ENCODE assay signal across 16 cellular contexts in genomic region chr16:23857256-23857891, GRCh38. TPM values are rescaled to one million over a fixed set of nuclear protein-coding genes. Genes with fewer than 3 reads are reported as not detected.
DNase-seq lines count a peak whose midpoint lies in the region; ATAC-seq, FAIRE-seq and TF ChIP-seq lines count a peak whose summit lies in the region.
"Had no signal": no experiment of that assay in that cellular context is flagged by ENCODE, and none has a peak within 500 bp of the region (broad histone marks: within the 10 kb centered on the region; RNA-seq: fewer than 3 reads in every experiment).

No MANE protein-coding gene starts in this region.

- H3K9ac ChIP-seq in HepG2 (ENCODE audit: insufficient read depth, low read depth, low read length) (no peak overlapping the region), SK-N-MC (ENCODE audit: insufficient read length) (peak overlapping the region; percentile 48)

- H4K20me1 ChIP-seq in HepG2 (ENCODE audit: insufficient read depth, low read length) = no peaks in the 10 kb centered on the region
- H4K20me1 ChIP-seq in hepatocyte (ENCODE audit: insufficient read depth, poor library complexity, severe bottlenecking) = no peaks in the 10 kb centered on the region

- H3K4me3 ChIP-seq in right lobe of liver (no peak overlapping the region), HepG2 (replicated peaks in 1 of 3; ENCODE audit: insufficient read depth in 1 of 3, low read depth in 2 of 3, low read length in 3 of 3) (no peak overlapping the region), SK-N-MC (peak overlapping the region; percentile 48), hepatocyte (no peak overlapping the region), vagina (no peak overlapping the region)
- H3K4me3 ChIP-seq: body of pancreas, GM23338 had no signal

- no peak for DNase-seq in right lobe of liver
- DNase-seq in HepG2 (ENCODE audit: low spot score) = no peak
- no peak for DNase-seq in SK-N-MC (ENCODE audit: low read depth, low spot score)
- DNase-seq in hepatocyte (ENCODE audit: low spot score) = no peak
- DNase-seq in vagina (ENCODE audit: extremely low spot score in 2 of 2) = no peak
- no peak for DNase-seq in sciatic nerve (ENCODE audit: low spot score)
- no peak for DNase-seq in activated gamma-delta T cell (lab: John Stamatoyannopoulos, UW)
- DNase-seq in SW 1271 (lab: John Stamatoyannopoulos, UW) = no peak
- DNase-seq: activated CD4-positive, CD25-positive, alpha-beta regulatory T cell; activated T-cell treated with anti-CD3 and anti-CD28 coated beads, Interleukin-2, amount 50 U/mL, for 4 hours; BE2C; body of pancreas; effector CD8-positive, alpha-beta T cell; stimulated activated CD4-positive, alpha-beta T cell treated with anti-CD3 and anti-CD28 coated beads, Interleukin-1b, Interleukin-23, amount 100 ng/mL, for 48 hours had no signal

- H3K36me3 ChIP-seq in right lobe of liver = no peaks in the 10 kb centered on the region
- no peaks in the 10 kb centered on the region for H3K36me3 ChIP-seq in HepG2 (replicated peaks in 1 of 2; ENCODE audit: control insufficient read depth in 1 of 2, insufficient read depth in 2 of 2, low read length in 2 of 2)
- H3K36me3 ChIP-seq in SK-N-MC (ENCODE audit: insufficient read depth, low read length) = peaks cover 15% of the 10 kb centered on the region
- no peaks in the 10 kb centered on the region for H3K36me3 ChIP-seq in hepatocyte (replicated peaks; ENCODE audit: insufficient read depth, low read depth)
- H3K36me3 ChIP-seq in vagina = no peaks in the 10 kb centered on the region
- H3K36me3 ChIP-seq: BE2C had no signal

- ATAC-seq in right lobe of liver (peak in 3 of 4 donors; percentile 14 to 42 (median 31)), HepG2 (no peak), sciatic nerve (no peak)
- ATAC-seq: activated T-cell treated with anti-CD3 and anti-CD28 coated beads, Interleukin-2, amount 50 U/mL, for 4 hours; body of pancreas; GM23338 had no signal

- no TSS peak for BruUV-seq in HepG2 (replicated peaks; lab: Mats Ljungman, UMichigan)

- WGBS in right lobe of liver (ENCODE audit: insufficient coverage, low coverage, low lambda C conversion rate, missing lambda C conversion rate) = 10% methylated on average over 8 of the region's 11 CpGs
- WGBS in HepG2 (ENCODE audit: low lambda C conversion rate) = 12% methylated on average over 11 of the region's 11 CpGs
- 34% methylated on average over 11 of the region's 11 CpGs for WGBS in hepatocyte (ENCODE audit: low lambda C conversion rate, missing lambda C conversion rate)

- TF ChIP-seq POLR2A in right lobe of liver (IDR thresholded peaks at IDR 0.05) (no peak), HepG2 (IDR thresholded peaks at IDR 0.05; ENCODE audit: insufficient read depth in 1 of 2, low read depth in 2 of 2, low read length in 2 of 2) (no peak), vagina (IDR thresholded peaks at IDR 0.05) (no peak)

- no peak overlapping the region for H3K27ac ChIP-seq in right lobe of liver
- H3K27ac ChIP-seq in HepG2 (ENCODE audit: extremely low read length, insufficient read depth, low read length) = no peak overlapping the region
- peak overlapping the region; percentile 83 for H3K27ac ChIP-seq in SK-N-MC
- no peak overlapping the region for H3K27ac ChIP-seq in hepatocyte
- H3K27ac ChIP-seq in vagina = peak overlapping the region; percentile 44
- H3K27ac ChIP-seq: body of pancreas had no signal

- TF ChIP-seq EP300 in HepG2 (IDR thresholded peaks at IDR 0.05; ENCODE audit: low read depth in 2 of 2, low read length in 2 of 2) (no peak), HepG2 (CRISPR knock-in tag; IDR thresholded peaks at IDR 0.05; ENCODE audit: borderline replicate concordance) (no peak)

- H2AFZ ChIP-seq in HepG2 (ENCODE audit: low read length) (no peak overlapping the region), hepatocyte (no peak overlapping the region)
- H2AFZ ChIP-seq: GM23338 had no signal

- CTCF ChIA-PET in HepG2 (lab: Yijun Ruan, JAX; ENCODE audit: low intra/inter-chr PET ratio, low total read pairs) = no interaction called here

- H3K4me1 ChIP-seq in right lobe of liver (no peaks in the 10 kb centered on the region), HepG2 (ENCODE audit: insufficient read depth, low read length) (no peaks in the 10 kb centered on the region), hepatocyte (ENCODE audit: insufficient read depth) (no peaks in the 10 kb centered on the region), vagina (peaks cover 10% of the 10 kb centered on the region)
- H3K4me1 ChIP-seq: BE2C, body of pancreas had no signal

- no peak for FAIRE-seq in HepG2 (lab: Jason Lieb, UNC)
- FAIRE-seq: urothelium cell line had no signal

- intact Hi-C loops in right lobe of liver (cut with DNase I) = no loop called here
- intact Hi-C loops in HepG2 (cut with micrococcal nuclease; ENCODE audit: unreplicated experiment) = no loop called here
- intact Hi-C loops in vagina (cut with DNase I) = no loop called here
- intact Hi-C loops in sciatic nerve (cut with DNase I) = loop anchor here (10.0 kb wide), 1 partner anchor 267 kb away; no protein-coding TSS in a partner anchor

- no peaks in the 10 kb centered on the region for H3K27me3 ChIP-seq in right lobe of liver
- H3K27me3 ChIP-seq in HepG2 (ENCODE audit: control insufficient read depth in 1 of 2, insufficient read depth in 2 of 2, low read length in 2 of 2) = peaks cover 0 to 19% of the 10 kb centered on the region in 2 experiments; a peak in 4 of 5 replicates
- H3K27me3 ChIP-seq in hepatocyte = peaks cover 11% of the 10 kb centered on the region
- H3K27me3 ChIP-seq in vagina = no peaks in the 10 kb centered on the region
- H3K27me3 ChIP-seq: BE2C, body of pancreas had no signal

- H3K9me3 ChIP-seq in right lobe of liver (no peaks in the 10 kb centered on the region), HepG2 (ENCODE audit: low read length) (no peaks in the 10 kb centered on the region), SK-N-MC (ENCODE audit: low read depth, low read length) (no peaks in the 10 kb centered on the region; the same call in 1 of the 2 replicates), hepatocyte (ENCODE audit: low read depth) (no peaks in the 10 kb centered on the region), vagina (no peaks in the 10 kb centered on the region)
- H3K9me3 ChIP-seq: BE2C, body of pancreas had no signal

- no peak for TF ChIP-seq RAD21 in HepG2 (CRISPR knock-in tag; IDR thresholded peaks at IDR 0.05)

- in situ Hi-C loops in HepG2 (cut with HindIII; ENCODE audit: extremely low pct_ligation_motif_present, low pct_unique_long_range_greater_than_20kb) = no loop called here

- POLR2A ChIA-PET in HepG2 (lab: Yijun Ruan, JAX) = no interaction called here

- H3K79me2 ChIP-seq in HepG2 (ENCODE audit: insufficient read depth, low read length) = no peaks in the 10 kb centered on the region
- no peaks in the 10 kb centered on the region for H3K79me2 ChIP-seq in hepatocyte

- no peaks in the 10 kb centered on the region for H3K9me2 ChIP-seq in hepatocyte (replicated peaks; ENCODE audit: insufficient read depth)

- TF ChIP-seq CTCF in right lobe of liver (IDR thresholded peaks at IDR 0.05) (no peak), HepG2 (CRISPR knock-in tag; IDR thresholded peaks at IDR 0.05) (no peak), hepatocyte (IDR thresholded peaks at IDR 0.05; ENCODE audit: poor library complexity) (no peak), vagina (IDR thresholded peaks at IDR 0.05) (no peak)

- H3K4me2 ChIP-seq in HepG2 (ENCODE audit: low read depth, low read length) (no peak overlapping the region), hepatocyte (peak overlapping the region; percentile 46)
- H3K4me2 ChIP-seq: GM23338 had no signal

TF ChIP-seq in HepG2, 621 proteins besides CTCF, POLR2A, EP300 and RAD21:
- TF ChIP-seq ZNF782 (CRISPR knock-in tag; IDR thresholded peaks at IDR 0.05; ENCODE audit: borderline replicate concordance) = no peak

RNA-seq across cellular contexts. Expression of gene PRKCB, which starts 21.6 kb away (rescaled TPM):
- total RNA-seq in right lobe of liver = 1 to 10 TPM; 1.7 to 8.1 (median 3.5) TPM
- not detected in 2 replicates for total RNA-seq in HepG2 (2016; rRNA removed; fragmentation: Illumina TruSeq; extraction: Trizol)
- total RNA-seq in HepG2 (2016; cell fraction: cytosol; rRNA removed; fragmentation: Illumina TruSeq; extraction: Trizol; ENCODE audit: low read depth) = not detected in 2 replicates
- not detected in 2 replicates for total RNA-seq in HepG2 (2016; cell fraction: insoluble cytoplasmic fraction; rRNA removed; fragmentation: Illumina TruSeq; extraction: Trizol)
- total RNA-seq in HepG2 (2016; cell fraction: membrane; rRNA removed; fragmentation: Illumina TruSeq; extraction: Trizol) = not detected in 2 replicates
- total RNA-seq in HepG2 (2016; cell fraction: nucleus; rRNA removed; fragmentation: Illumina TruSeq; extraction: Trizol) = 0.40 TPM in 1 of 2 replicates, not detected in the other
- 0.01 and 0.03 TPM in 2 replicates for polyA plus RNA-seq in HepG2 (2011; rRNA removed)
- 0.01 and 0.04 TPM in 2 replicates for polyA plus RNA-seq in HepG2 (2011; cell fraction: cytosol; rRNA removed)
- 0.02 and 0.05 TPM in 2 replicates for polyA plus RNA-seq in HepG2 (2011; cell fraction: nucleus; rRNA removed)
- not detected in 2 replicates for polyA plus RNA-seq in HepG2 (2012)
- polyA plus RNA-seq in HepG2 (2016; cell fraction: cytosol; fragmentation: Illumina TruSeq; extraction: Trizol; ENCODE audit: low read depth) = 0.07 TPM in 1 of 2 replicates, not detected in the other
- polyA plus RNA-seq in HepG2 (2016; cell fraction: insoluble cytoplasmic fraction; fragmentation: Illumina TruSeq; extraction: Trizol; ENCODE audit: low read depth) = not detected in 2 replicates
- polyA plus RNA-seq in HepG2 (2016; cell fraction: membrane; fragmentation: Illumina TruSeq; extraction: Trizol; ENCODE audit: low read depth) = not detected in 2 replicates
- not detected in 2 replicates for polyA plus RNA-seq in HepG2 (2016; cell fraction: nucleus; fragmentation: Illumina TruSeq; extraction: Trizol; ENCODE audit: insufficient read depth, low read depth)
- polyA minus RNA-seq in HepG2 (2011; rRNA and poly(A)+ RNA removed; ENCODE audit: low replicate concordance) = 0.32 and 15.2 TPM in 2 replicates
- polyA minus RNA-seq in HepG2 (2011; cell fraction: cytosol; rRNA and poly(A)+ RNA removed) = 0.20 TPM in 1 of 2 replicates, not detected in the other
- 0.26 TPM in 1 of 2 replicates, not detected in the other for polyA minus RNA-seq in HepG2 (2011; cell fraction: nucleus; rRNA and poly(A)+ RNA removed)
- 0.40 and 0.70 TPM in 2 replicates for total RNA-seq in hepatocyte
- polyA plus RNA-seq in hepatocyte = 0.74 and 0.92 TPM in 2 replicates
- total RNA-seq in vagina = 9.1 TPM
- 12.7 TPM for total RNA-seq in sciatic nerve

Comparison
In these comparisons a context has a peak if more than half of its experiments do, and no peak if none do; other contexts are left out.
1. ATAC-seq: peak in right lobe of liver (3 of 4); none in HepG2 (single experiment) and sciatic nerve (single experiment).
2. H3K27ac ChIP-seq: peak in SK-N-MC (single experiment) and vagina (single experiment); none in right lobe of liver (0 of 3), HepG2 (single experiment) and hepatocyte (single experiment).